In the genomic region with DNA sequence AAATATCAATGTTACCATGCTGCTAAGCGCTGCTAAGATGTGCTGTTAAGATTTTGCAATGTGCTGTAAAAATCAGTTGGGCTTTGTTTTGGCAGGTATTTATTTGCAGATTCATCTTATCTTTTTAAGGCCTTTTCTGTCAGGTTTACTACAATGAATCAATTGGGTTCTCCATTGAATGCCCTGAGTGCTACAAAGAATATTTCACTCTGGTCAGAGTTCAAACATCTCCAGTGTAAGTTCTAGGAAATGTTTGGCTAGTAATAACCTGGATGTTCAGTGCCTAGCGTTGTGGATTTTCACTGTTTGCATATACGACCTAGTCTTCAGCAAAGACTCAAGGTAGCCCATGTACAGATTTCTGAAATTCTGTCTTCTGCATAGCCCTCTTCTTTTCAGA, we compare ENCODE assay signal across 23 cellular contexts.
"Had no signal": no experiment of that assay in that cellular context is flagged by ENCODE, and none has a peak within 500 bp of the region (broad histone marks: within the 10 kb centered on the region; RNA-seq: fewer than 3 reads in every experiment).

No MANE protein-coding gene starts in this region.

- H3K27ac ChIP-seq: SJSA1 had no signal

- H3K27me3 Mint-ChIP-seq: activated CD4-positive, alpha-beta memory T cell treated with anti-CD3 and anti-CD28 coated beads for 36 hours; activated CD4-positive, alpha-beta T cell treated with anti-CD3 and anti-CD28 coated beads, Interleukin-2, amount 10 ng/mL, durations not matched to agents 7 days and 5 days; activated naive CD8-positive, alpha-beta T cell treated with anti-CD3 and anti-CD28 coated beads, Interleukin-2, amount 50 U/mL, for 24 hours; brain had no signal

- DNase-seq: activated CD4-positive, alpha-beta memory T cell treated with anti-CD3 and anti-CD28 coated beads for 36 hours; activated CD4-positive, alpha-beta T cell treated with anti-CD3 and anti-CD28 coated beads, Interleukin-2, amount 10 ng/mL, durations not matched to agents 7 days and 5 days; activated CD4-positive, CD25-positive, alpha-beta regulatory T cell; activated CD8-positive, alpha-beta memory T cell treated with anti-CD3 and anti-CD28 coated beads for 24 hours; activated effector memory CD4-positive, alpha-beta T cell treated with anti-CD3 and anti-CD28 coated beads, Interleukin-2, amount 50 U/mL, for 16 hours; activated naive CD4-positive, alpha-beta T cell treated with Interleukin-2 at 50 U/mL for 16 hours; activated naive CD8-positive, alpha-beta T cell treated with anti-CD3 and anti-CD28 coated beads, Interleukin-2, amount 50 U/mL, for 24 hours; activated T-cell treated with anti-CD3 and anti-CD28 coated beads, Interleukin-2, amount 50 U/mL, for 4 hours; amniotic stem cell; MM.1S; NCI-H1105 treated with DMSO at 0.1 percent for 48 hours; NCI-H1436 treated with DMSO at 0.1 percent for 48 hours; NCI-H187; NCI-H2081; NCI-H446; NCI-H524; PC-3; SHP77; SW 1271 had no signal

- H3K9me3 Mint-ChIP-seq: activated CD4-positive, alpha-beta memory T cell treated with anti-CD3 and anti-CD28 coated beads for 36 hours; activated CD4-positive, alpha-beta T cell treated with anti-CD3 and anti-CD28 coated beads, Interleukin-2, amount 10 ng/mL, durations not matched to agents 7 days and 5 days; activated naive CD4-positive, alpha-beta T cell treated with anti-CD3 and anti-CD28 coated beads, Interleukin-2, amount 50 U/mL, for 72 hours; activated naive CD8-positive, alpha-beta T cell treated with anti-CD3 and anti-CD28 coated beads, Interleukin-2, amount 50 U/mL, for 24 hours; activated T-cell treated with anti-CD3 and anti-CD28 coated beads, Interleukin-2, amount 50 U/mL, for 4 hours had no signal

- ATAC-seq: activated naive CD4-positive, alpha-beta T cell treated with anti-CD3 and anti-CD28 coated beads, Interleukin-2, amount 50 U/mL, for 72 hours; activated naive CD8-positive, alpha-beta T cell treated with anti-CD3 and anti-CD28 coated beads, Interleukin-2, amount 50 U/mL, for 24 hours; activated T-cell treated with anti-CD3 and anti-CD28 coated beads, Interleukin-2, amount 50 U/mL, for 4 hours; PC-3; SK-N-SH treated with all-trans-retinoic acid at 6 μM for 48 hours had no signal

- H3K36me3 Mint-ChIP-seq: activated CD4-positive, alpha-beta memory T cell treated with anti-CD3 and anti-CD28 coated beads for 36 hours had no signal

- H3K4me3 Mint-ChIP-seq: activated CD4-positive, alpha-beta memory T cell treated with anti-CD3 and anti-CD28 coated beads for 36 hours; activated CD4-positive, alpha-beta T cell treated with anti-CD3 and anti-CD28 coated beads, Interleukin-2, amount 10 ng/mL, durations not matched to agents 7 days and 5 days; activated naive CD8-positive, alpha-beta T cell treated with anti-CD3 and anti-CD28 coated beads, Interleukin-2, amount 50 U/mL, for 24 hours; activated T-cell treated with anti-CD3 and anti-CD28 coated beads, Interleukin-2, amount 50 U/mL, for 4 hours; brain had no signal

- H3K27me3 ChIP-seq: SJSA1 had no signal

- H3K36me3 ChIP-seq: SJSA1 had no signal

- H3K27ac Mint-ChIP-seq: activated CD4-positive, alpha-beta memory T cell treated with anti-CD3 and anti-CD28 coated beads for 36 hours; activated CD4-positive, alpha-beta T cell treated with anti-CD3 and anti-CD28 coated beads, Interleukin-2, amount 10 ng/mL, durations not matched to agents 7 days and 5 days; activated naive CD4-positive, alpha-beta T cell treated with anti-CD3 and anti-CD28 coated beads, Interleukin-2, amount 50 U/mL, for 72 hours; activated naive CD8-positive, alpha-beta T cell treated with anti-CD3 and anti-CD28 coated beads, Interleukin-2, amount 50 U/mL, for 24 hours; brain had no signal

- H3K9me3 ChIP-seq: SJSA1 had no signal

- H3K4me3 ChIP-seq: SJSA1 had no signal
